ENCODE assay signal across 8 cellular contexts in genomic region chr9:114587345-114588149, GRCh38.
DNase-seq lines count a peak whose midpoint lies in the region; ATAC-seq, FAIRE-seq and TF ChIP-seq lines count a peak whose summit lies in the region.

A gene with protein sequence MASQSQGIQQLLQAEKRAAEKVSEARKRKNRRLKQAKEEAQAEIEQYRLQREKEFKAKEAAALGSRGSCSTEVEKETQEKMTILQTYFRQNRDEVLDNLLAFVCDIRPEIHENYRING (plus strand): TSS chr9:114587769. CDS start chr9:114587839, 70 bp downstream.

- H3K27me3 Mint-ChIP-seq in central memory CD8-positive, alpha-beta T cell, result no peaks in the 10 kb centered on the region

- DNase-seq in AG09319 (ENCODE audit: extremely low read depth, low read depth) (peak; percentile 98), NCI-H446 (lab: John Stamatoyannopoulos, UW) (peak; percentile 85 to 95)
- peak; percentile 99 for DNase-seq in activated CD4-positive, CD25-positive, alpha-beta regulatory T cell treated with anti-CD3 and anti-CD28 coated beads, Interleukin-2, amount 50 U/mL, for 16 hours (ENCODE audit: low read depth, low spot score)
- peak; percentile 94 to 96 for DNase-seq in central memory CD8-positive, alpha-beta T cell (ENCODE audit: low spot score in 2 of 2)
- peak; percentile 99 for DNase-seq in stimulated activated CD4-positive, alpha-beta T cell treated with anti-CD3 and anti-CD28 coated beads, Interleukin-12 subunit alpha, Interleukin-12 subunit beta, amount 100 ng/mL, for 4 hours

- ATAC-seq in GM19025 (IDR thresholded peaks at IDR 0.05; ENCODE audit: low read depth, unreplicated experiment) (peak; percentile 95), HG03342 (IDR thresholded peaks at IDR 0.05; ENCODE audit: unreplicated experiment) (peak; percentile 92)
- ATAC-seq in central memory CD8-positive, alpha-beta T cell (replicated peaks; ENCODE audit: extremely low read depth, poor library complexity, severe bottlenecking), result peak; percentile 83

- peak within 1 kb of the TSS; percentile 100 for H3K27ac Mint-ChIP-seq in central memory CD8-positive, alpha-beta T cell (ENCODE audit: low read depth)

- peak within 1 kb of the TSS; percentile 96 for H3K4me3 Mint-ChIP-seq in central memory CD8-positive, alpha-beta T cell

- TF ChIP-seq CTCF in AG09319 (IDR thresholded peaks at IDR 0.05; ENCODE audit: low read depth, low read length), result peak; percentile 22

- peaks cover 47% of the 10 kb centered on the region for H3K4me1 Mint-ChIP-seq in central memory CD8-positive, alpha-beta T cell

- H3K9me3 Mint-ChIP-seq in central memory CD8-positive, alpha-beta T cell, result no peaks in the 10 kb centered on the region

- H3K36me3 Mint-ChIP-seq in central memory CD8-positive, alpha-beta T cell (ENCODE audit: insufficient read depth), result peaks cover 27% of the 10 kb centered on the region

- peak; percentile 56 for FAIRE-seq in islet of Langerhans (lab: Jason Lieb, UNC)

Comparison
In these comparisons a context has a peak if more than half of its experiments do, and no peak if none do; other contexts are left out.
1. Peak in every context shown above with its lines: DNase-seq and ATAC-seq.